1 cellular context compared by ENCODE assay signal in the genomic region with DNA sequence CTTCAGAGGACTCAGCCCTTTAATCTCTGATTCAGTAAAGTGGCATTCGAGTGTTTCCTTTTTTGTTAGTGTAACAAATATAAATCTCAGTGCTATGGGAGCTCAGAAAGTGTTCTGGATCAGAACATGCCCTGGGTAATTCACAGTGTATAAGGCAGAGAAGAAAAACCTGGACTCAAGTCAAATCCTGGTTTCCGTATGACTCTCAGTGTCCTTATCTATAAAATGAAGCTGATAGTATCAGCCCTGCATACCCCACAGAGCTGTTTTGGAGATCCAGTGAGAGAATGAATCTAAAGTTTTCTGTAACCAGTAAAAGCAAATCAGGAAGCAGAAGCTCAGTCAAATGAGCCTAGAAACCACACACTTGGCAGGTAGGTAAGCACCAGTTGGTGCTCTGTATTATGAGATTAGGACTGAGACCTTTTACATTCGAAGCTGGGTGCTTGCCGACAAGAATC.
TF ChIP-seq lines count a peak whose summit lies in the region.

No MANE protein-coding gene starts in this region.

TF ChIP-seq in A549, 52 proteins besides CTCF, POLR2A, EP300 and RAD21 (continued from another document):
- TF ChIP-seq, protein P1, sequence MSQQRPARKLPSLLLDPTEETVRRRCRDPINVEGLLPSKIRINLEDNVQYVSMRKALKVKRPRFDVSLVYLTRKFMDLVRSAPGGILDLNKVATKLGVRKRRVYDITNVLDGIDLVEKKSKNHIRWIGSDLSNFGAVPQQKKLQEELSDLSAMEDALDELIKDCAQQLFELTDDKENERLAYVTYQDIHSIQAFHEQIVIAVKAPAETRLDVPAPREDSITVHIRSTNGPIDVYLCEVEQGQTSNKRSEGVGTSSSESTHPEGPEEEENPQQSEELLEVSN (IDR thresholded peaks at IDR 0.05; ENCODE audit: borderline replicate concordance, low read depth) = no peak
- TF ChIP-seq RFX5 (IDR thresholded peaks at IDR 0.05) (no peak), FOSL2 (IDR thresholded peaks at IDR 0.05) (no peak), FOSL2 (CRISPR knock-in tag; IDR thresholded peaks at IDR 0.05) (no peak), TP53 (CRISPR knock-in tag; IDR thresholded peaks at IDR 0.05) (no peak)
- TF ChIP-seq, protein P2, sequence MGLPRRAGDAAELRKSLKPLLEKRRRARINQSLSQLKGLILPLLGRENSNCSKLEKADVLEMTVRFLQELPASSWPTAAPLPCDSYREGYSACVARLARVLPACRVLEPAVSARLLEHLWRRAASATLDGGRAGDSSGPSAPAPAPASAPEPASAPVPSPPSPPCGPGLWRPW (IDR thresholded peaks at IDR 0.05) = no peak
- TF ChIP-seq, protein P3, sequence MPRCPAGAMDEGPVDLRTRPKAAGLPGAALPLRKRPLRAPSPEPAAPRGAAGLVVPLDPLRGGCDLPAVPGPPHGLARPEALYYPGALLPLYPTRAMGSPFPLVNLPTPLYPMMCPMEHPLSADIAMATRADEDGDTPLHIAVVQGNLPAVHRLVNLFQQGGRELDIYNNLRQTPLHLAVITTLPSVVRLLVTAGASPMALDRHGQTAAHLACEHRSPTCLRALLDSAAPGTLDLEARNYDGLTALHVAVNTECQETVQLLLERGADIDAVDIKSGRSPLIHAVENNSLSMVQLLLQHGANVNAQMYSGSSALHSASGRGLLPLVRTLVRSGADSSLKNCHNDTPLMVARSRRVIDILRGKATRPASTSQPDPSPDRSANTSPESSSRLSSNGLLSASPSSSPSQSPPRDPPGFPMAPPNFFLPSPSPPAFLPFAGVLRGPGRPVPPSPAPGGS (IDR thresholded peaks at IDR 0.05) = no peak
